Comparison of ENCODE assay signal across 1 cellular context in the genomic region with DNA sequence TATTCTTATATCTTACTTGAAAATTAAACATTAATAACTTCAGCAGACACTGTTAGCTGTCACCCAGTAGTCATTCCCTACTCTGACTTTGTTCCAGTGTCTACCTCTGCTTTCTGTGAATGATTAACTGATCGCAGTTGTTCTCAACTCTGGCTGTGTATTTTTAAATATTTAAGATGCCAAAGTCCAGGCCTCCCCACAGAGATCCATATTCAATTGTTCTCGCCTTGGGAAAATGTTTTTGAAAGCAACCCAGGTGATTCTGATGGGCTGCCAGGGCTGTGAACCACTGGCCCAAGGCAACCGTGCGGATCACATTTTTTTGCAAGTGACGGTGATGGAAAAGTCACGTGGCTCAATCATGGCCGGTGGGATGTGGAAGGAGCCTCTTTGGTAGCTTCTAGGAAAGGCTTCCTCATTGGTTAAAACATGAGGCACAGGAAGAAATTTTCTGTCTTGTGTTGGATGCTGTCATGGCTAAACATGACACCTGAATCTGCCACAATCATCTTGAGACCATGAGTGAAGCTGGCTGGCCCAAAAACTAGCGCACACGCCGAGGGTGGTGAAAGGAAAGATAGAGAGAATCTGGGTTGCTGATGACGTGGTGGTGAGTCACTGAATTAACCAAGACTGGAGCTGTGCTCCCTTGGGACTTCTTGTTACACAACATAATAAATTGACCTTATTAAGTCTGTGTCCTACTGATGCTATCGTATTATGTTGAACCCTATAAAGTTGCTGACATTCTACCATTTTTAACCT.
TF ChIP-seq lines count a peak whose summit lies in the region.

No MANE protein-coding gene starts in this region.

TF ChIP-seq in HEK293, 187 proteins besides CTCF, POLR2A, EP300 and RAD21 (continued from another document):
- TF ChIP-seq ZBTB11 (tag by site-specific recombination; conservative IDR thresholded peaks at IDR 0.05; ENCODE audit: low read depth), result no peak
- TF ChIP-seq, protein P1, sequence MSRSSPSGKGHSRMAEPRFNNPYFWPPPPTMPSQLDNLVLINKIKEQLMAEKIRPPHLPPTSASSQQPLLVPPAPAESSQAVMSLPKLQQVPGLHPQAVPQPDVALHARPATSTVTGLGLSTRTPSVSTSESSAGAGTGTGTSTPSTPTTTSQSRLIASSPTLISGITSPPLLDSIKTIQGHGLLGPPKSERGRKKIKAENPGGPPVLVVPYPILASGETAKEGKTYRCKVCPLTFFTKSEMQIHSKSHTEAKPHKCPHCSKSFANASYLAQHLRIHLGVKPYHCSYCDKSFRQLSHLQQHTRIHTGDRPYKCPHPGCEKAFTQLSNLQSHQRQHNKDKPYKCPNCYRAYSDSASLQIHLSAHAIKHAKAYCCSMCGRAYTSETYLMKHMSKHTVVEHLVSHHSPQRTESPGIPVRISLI (tag by site-specific recombination; IDR thresholded peaks at IDR 0.05), result peak; percentile 61; the same call in 1 of the 2 replicates
- no peak for TF ChIP-seq ZNF398 (tag by site-specific recombination; IDR thresholded peaks at IDR 0.05)
- TF ChIP-seq SP7 (tag by site-specific recombination; IDR thresholded peaks at IDR 0.05), result peak; percentile 67
